ENCODE assay signal across 21 cellular contexts in the genomic region with DNA sequence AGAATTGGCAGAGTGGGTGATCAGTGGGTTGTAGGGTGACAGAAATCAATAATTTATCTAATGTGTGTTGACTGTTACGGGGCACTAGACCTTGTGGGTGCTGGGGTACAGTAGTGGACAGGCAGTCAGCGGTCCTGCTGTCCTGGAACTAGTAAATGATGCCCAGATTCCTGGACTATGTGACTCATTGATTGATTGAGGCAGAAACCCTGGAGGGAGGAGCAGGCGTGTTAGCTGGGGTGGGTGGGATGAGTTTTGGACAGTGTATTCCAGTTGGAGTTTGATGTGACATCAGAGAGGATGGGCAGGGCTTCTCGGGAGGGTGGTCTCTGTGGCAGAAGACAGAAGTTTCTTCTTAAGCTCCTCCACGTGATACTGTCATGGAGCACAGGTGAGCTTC. TPM values are rescaled to one million over a fixed set of nuclear protein-coding genes. Genes with fewer than 3 reads are reported as not detected.
A peak's percentile ranks its signal among the peaks of the same experiment; 100 is the strongest.
DNase-seq lines count a peak whose midpoint lies in the region; TF ChIP-seq lines count a peak whose summit lies in the region.
"Had no signal": no experiment of that assay in that cellular context is flagged by ENCODE, and none has a peak within 500 bp of the region (broad histone marks: within the 10 kb centered on the region; RNA-seq: fewer than 3 reads in every experiment).

No MANE protein-coding gene starts in this region.

- WGBS in thyroid gland, 2 donors: 91 to 95% methylated on average over 5 of the region's 5 CpGs

- peaks cover 0 to 5% of the 10 kb centered on the region in 2 donors for H3K36me3 ChIP-seq in thyroid gland

- no peaks in the 10 kb centered on the region for H3K9me3 Mint-ChIP-seq in glutamatergic neuron (ENCODE audit: unreplicated experiment)
- no peaks in the 10 kb centered on the region for H3K9me3 Mint-ChIP-seq in activated naive CD4-positive, alpha-beta T cell treated with anti-CD3 and anti-CD28 coated beads, Interleukin-2, amount 10 ng/mL, durations not matched to agents 7 days and 5 days
- H3K9me3 Mint-ChIP-seq: central memory CD8-positive, alpha-beta T cell; naive B cell; T-cell had no signal

- H3K27ac Mint-ChIP-seq in glutamatergic neuron (ENCODE audit: unreplicated experiment): no peak overlapping the region
- no peak overlapping the region for H3K27ac Mint-ChIP-seq in activated naive CD4-positive, alpha-beta T cell treated with anti-CD3 and anti-CD28 coated beads, Interleukin-2, amount 10 ng/mL, durations not matched to agents 7 days and 5 days
- H3K27ac Mint-ChIP-seq: T-cell had no signal

- peak overlapping the region; percentile 30 for H3K4me3 Mint-ChIP-seq in glutamatergic neuron (ENCODE audit: unreplicated experiment)
- H3K4me3 Mint-ChIP-seq in activated naive CD4-positive, alpha-beta T cell treated with anti-CD3 and anti-CD28 coated beads, Interleukin-2, amount 10 ng/mL, durations not matched to agents 7 days and 5 days: no peak overlapping the region
- H3K4me3 Mint-ChIP-seq: central memory CD8-positive, alpha-beta T cell; naive B cell; T-cell had no signal

- no peaks in the 10 kb centered on the region for H3K9me3 ChIP-seq in thyroid gland
- H3K9me3 ChIP-seq: transverse colon had no signal

- H3K27ac ChIP-seq in RWPE1: peak overlapping the region; percentile 83
- H3K27ac ChIP-seq in thyroid gland: no peak overlapping the region
- H3K27ac ChIP-seq in caudate nucleus (ENCODE audit: low read depth, low read length): no peak overlapping the region
- H3K27ac ChIP-seq: dorsolateral prefrontal cortex, transverse colon had no signal

- H3K4me1 Mint-ChIP-seq in glutamatergic neuron (ENCODE audit: low read depth, unreplicated experiment): no peaks in the 10 kb centered on the region
- peaks cover 20% of the 10 kb centered on the region for H3K4me1 Mint-ChIP-seq in activated naive CD4-positive, alpha-beta T cell treated with anti-CD3 and anti-CD28 coated beads, Interleukin-2, amount 10 ng/mL, durations not matched to agents 7 days and 5 days

- no peak overlapping the region for H3K4me3 ChIP-seq in thyroid gland (replicated peaks in 1 of 3)
- H3K4me3 ChIP-seq: dorsolateral prefrontal cortex, transverse colon had no signal

- TF ChIP-seq CTCF in RWPE1 (conservative IDR thresholded peaks at IDR 0.05; ENCODE audit: low read depth): no peak
- no peak for TF ChIP-seq CTCF in glutamatergic neuron (IDR thresholded peaks at IDR 0.05; ENCODE audit: partially characterized antibody, unreplicated experiment)
- no peak for TF ChIP-seq CTCF in thyroid gland (IDR thresholded peaks at IDR 0.05)

- peaks cover 3% of the 10 kb centered on the region for H3K27me3 Mint-ChIP-seq in glutamatergic neuron (ENCODE audit: unreplicated experiment)
- no peaks in the 10 kb centered on the region for H3K27me3 Mint-ChIP-seq in activated naive CD4-positive, alpha-beta T cell treated with anti-CD3 and anti-CD28 coated beads, Interleukin-2, amount 10 ng/mL, durations not matched to agents 7 days and 5 days
- H3K27me3 Mint-ChIP-seq: central memory CD8-positive, alpha-beta T cell; naive B cell; T-cell had no signal

- no peaks in the 10 kb centered on the region for H3K27me3 ChIP-seq in thyroid gland
- H3K27me3 ChIP-seq: dorsolateral prefrontal cortex, transverse colon had no signal

- TF ChIP-seq POLR2A in thyroid gland (IDR thresholded peaks at IDR 0.05): no peak

- CTCF ChIA-PET in RWPE1 (lab: Yijun Ruan, JAX): no interaction called here
- CTCF ChIA-PET in activated naive CD4-positive, alpha-beta T cell treated with anti-CD3 and anti-CD28 coated beads, Interleukin-2, amount 10 ng/mL, durations not matched to agents 7 days and 5 days (lab: Charles Lee): interaction anchor here (0.7 to 23.2 kb wide), 4 partner anchors 10 to 194 kb away, joined by 3 to 432 read pairs (median 3); partner anchors contain the start of gene SLC7A6

- H3K36me3 Mint-ChIP-seq in glutamatergic neuron (ENCODE audit: unreplicated experiment): no peaks in the 10 kb centered on the region
- peaks cover 52% of the 10 kb centered on the region for H3K36me3 Mint-ChIP-seq in activated naive CD4-positive, alpha-beta T cell treated with anti-CD3 and anti-CD28 coated beads, Interleukin-2, amount 10 ng/mL, durations not matched to agents 7 days and 5 days

- POLR2A ChIA-PET in RWPE1 (lab: Yijun Ruan, JAX; ENCODE audit: low non-redundant PET): no interaction called here

- peaks cover 40 to 68% of the 10 kb centered on the region in 2 donors for H3K4me1 ChIP-seq in thyroid gland

- intact Hi-C loops in thyroid gland (cut with DNase I): no loop called here

- peak; percentile 46 for DNase-seq in ELR (ENCODE audit: low read depth)
- no peak for DNase-seq in RWPE1 (ENCODE audit: low spot score)
- DNase-seq in glutamatergic neuron: no peak
- peak; percentile 36 for DNase-seq in stromal cell of bone marrow (ENCODE audit: low read depth)
- no peak for DNase-seq in thyroid gland
- no peak for DNase-seq in caudate nucleus (lab: John Stamatoyannopoulos, UW)
- DNase-seq in activated naive CD4-positive, alpha-beta T cell treated with anti-CD3 and anti-CD28 coated beads, Interleukin-2, amount 10 ng/mL, durations not matched to agents 7 days and 5 days: no peak
- DNase-seq: activated CD4-positive, alpha-beta T cell treated with anti-CD3 and anti-CD28 coated beads, Interleukin-2, amount 50 U/mL, for 1 hour; activated CD8-positive, alpha-beta memory T cell treated with anti-CD3 and anti-CD28 coated beads, Interleukin-2, amount 50 U/mL, for 48 hours; activated gamma-delta T cell; amygdala; dorsolateral prefrontal cortex; mesendoderm; naive B cell; NCI-H748 treated with DMSO at 0.1 percent for 48 hours; SHP77 treated with DMSO at 0.1 percent for 48 hours; stimulated activated CD4-positive, alpha-beta T cell treated with anti-CD3 and anti-CD28 coated beads, Interleukin-2, amount 100 ng/mL, for 24 hours; stimulated activated naive CD4-positive, alpha-beta T cell treated with Interleukin-2 at 50 U/mL for 16 hours; T-cell; transverse colon had no signal

RNA-seq across cellular contexts. Expression of gene PRMT7, which starts 24.4 kb away (rescaled TPM):
- total RNA-seq in glutamatergic neuron (ENCODE audit: unreplicated experiment) (62.7 TPM), thyroid gland (10 to 100 TPM; 41.7 to 57.0 (median 46.9) TPM)

RNA-seq across cellular contexts. Expression of gene SLC7A6OS, which starts 24.4 kb away (rescaled TPM):
- total RNA-seq in glutamatergic neuron (ENCODE audit: unreplicated experiment) (25.2 TPM), thyroid gland (10 to 100 TPM; 13.4 to 25.8 (median 18.7) TPM)

Comparison
In these comparisons a context has a peak if more than half of its experiments do, and no peak if none do; other contexts are left out.
1. DNase-seq: peak in ELR (single experiment) and stromal cell of bone marrow (single experiment); none in RWPE1 (single experiment), glutamatergic neuron (single experiment), thyroid gland (0 of 2), caudate nucleus (0 of 61) and activated naive CD4-positive, alpha-beta T cell treated with anti-CD3 and anti-CD28 coated beads, Interleukin-2, amount 10 ng/mL, durations not matched to agents 7 days and 5 days (single experiment).